In genomic region chr7:13778967-13779366, GRCh38 we compare ENCODE assay signal across 12 cellular contexts.
DNase-seq lines count a peak whose midpoint lies in the region; ATAC-seq and TF ChIP-seq lines count a peak whose summit lies in the region.
"Had no signal": no experiment of that assay in that cellular context is flagged by ENCODE, and none has a peak within 500 bp of the region (broad histone marks: within the 10 kb centered on the region; RNA-seq: fewer than 3 reads in every experiment).

No MANE protein-coding gene starts in this region.

- peak overlapping the region; percentile 95 for H3K27ac ChIP-seq in PC-3 (ENCODE audit: low read length)
- H3K27ac ChIP-seq in esophagus muscularis mucosa (replicated peaks in 1 of 4) = no peak overlapping the region

- CTCF ChIA-PET in activated naive CD4-positive, alpha-beta T cell treated with anti-CD3 and anti-CD28 coated beads for 36 hours (lab: Charles Lee) = no interaction called here
- CTCF ChIA-PET in PC-3 (lab: Charles Lee) = no interaction called here

- WGBS in esophagus muscularis mucosa = 100% methylated on average over 2 of the region's 2 CpGs

- H3K4me1 ChIP-seq in PC-3 (ENCODE audit: insufficient read depth, low read length) (peaks cover 26% of the 10 kb centered on the region), esophagus muscularis mucosa (no peaks in the 10 kb centered on the region)
- H3K4me1 ChIP-seq: BE2C had no signal

- H3K27me3 ChIP-seq in PC-3 (ENCODE audit: low read length) = no peaks in the 10 kb centered on the region
- no peaks in the 10 kb centered on the region for H3K27me3 ChIP-seq in esophagus muscularis mucosa
- H3K27me3 ChIP-seq: BE2C had no signal

- no peak for TF ChIP-seq POLR2A in esophagus muscularis mucosa (IDR thresholded peaks at IDR 0.05; ENCODE audit: low read depth)

- H3K9me3 Mint-ChIP-seq in activated naive CD4-positive, alpha-beta T cell treated with anti-CD3 and anti-CD28 coated beads for 36 hours = no peaks in the 10 kb centered on the region

- ATAC-seq in PC-3 = peak; percentile 95
- no peak for ATAC-seq in HG03196 (IDR thresholded peaks at IDR 0.05; ENCODE audit: unreplicated experiment)
- ATAC-seq: esophagus mucosa, left cardiac atrium had no signal

- peak overlapping the region; percentile 37 for H3K4me2 ChIP-seq in PC-3 (ENCODE audit: low read length)

- H3F3A ChIP-seq in PC-3 (ENCODE audit: low read length, unreplicated experiment) = peaks cover 4% of the 10 kb centered on the region

- no peaks in the 10 kb centered on the region for H3K79me2 ChIP-seq in PC-3 (ENCODE audit: low read length)

- peak overlapping the region; percentile 20; the same call in 1 of the 2 replicates for H2AFZ ChIP-seq in PC-3 (ENCODE audit: low read length)

- no peak overlapping the region for H3K4me3 Mint-ChIP-seq in activated naive CD4-positive, alpha-beta T cell treated with anti-CD3 and anti-CD28 coated beads for 36 hours

- BruUV-seq in PC-3 (replicated peaks; lab: Mats Ljungman, UMichigan) = no TSS peak

- H3K36me3 ChIP-seq in PC-3 (ENCODE audit: low read depth, low read length) (no peaks in the 10 kb centered on the region), esophagus muscularis mucosa (no peaks in the 10 kb centered on the region)
- H3K36me3 ChIP-seq: BE2C had no signal

- H3K27ac Mint-ChIP-seq in activated naive CD4-positive, alpha-beta T cell treated with anti-CD3 and anti-CD28 coated beads for 36 hours = no peak overlapping the region

- H3K4me1 Mint-ChIP-seq in activated naive CD4-positive, alpha-beta T cell treated with anti-CD3 and anti-CD28 coated beads for 36 hours (ENCODE audit: low read depth) = no peaks in the 10 kb centered on the region

- intact Hi-C loops in activated naive CD4-positive, alpha-beta T cell treated with anti-CD3 and anti-CD28 coated beads for 36 hours (cut with micrococcal nuclease) = no loop called here
- intact Hi-C loops in PC-3 (cut with micrococcal nuclease) = loop anchor here (2.0 kb wide), 4 partner anchors 36 to 210 kb away; partner anchors contain the start of gene ETV1
- intact Hi-C loops in esophagus muscularis mucosa (cut with DNase I) = no loop called here

- no peaks in the 10 kb centered on the region for H3K27me3 Mint-ChIP-seq in activated naive CD4-positive, alpha-beta T cell treated with anti-CD3 and anti-CD28 coated beads for 36 hours (ENCODE audit: low read depth)

- no peak overlapping the region for H3K4me3 ChIP-seq in PC-3 (ENCODE audit: low read length)
- no peak overlapping the region for H3K4me3 ChIP-seq in esophagus muscularis mucosa

- DNase-seq in activated naive CD4-positive, alpha-beta T cell treated with Interleukin-2 at 50 U/mL for 16 hours = peak; percentile 40
- DNase-seq in activated naive CD4-positive, alpha-beta T cell treated with anti-CD3 and anti-CD28 coated beads for 36 hours = no peak
- peak; percentile 92 for DNase-seq in PC-3
- peak; percentile 40 for DNase-seq in dermis blood vessel endothelial cell
- DNase-seq in stimulated activated CD8-positive, alpha-beta memory T cell treated with anti-CD3 and anti-CD28 coated beads, Interleukin-4, amount 100 ng/mL, for 48 hours = peak; percentile 24
- DNase-seq in esophagus muscularis mucosa (ENCODE audit: extremely low spot score) = no peak
- no peak for DNase-seq in DMS79 treated with DMSO at 0.1 percent for 48 hours (lab: John Stamatoyannopoulos, UW)
- DNase-seq: BE2C, left cardiac atrium, NCI-H524 had no signal

- no peaks in the 10 kb centered on the region for H3K9me2 ChIP-seq in PC-3 (replicated peaks; ENCODE audit: low read length)

- H3K9me3 ChIP-seq in PC-3 (ENCODE audit: low read length) (no peaks in the 10 kb centered on the region), esophagus muscularis mucosa (no peaks in the 10 kb centered on the region)
- H3K9me3 ChIP-seq: BE2C had no signal

- POLR2A ChIA-PET in PC-3 (lab: Charles Lee; ENCODE audit: unreplicated experiment) = interaction anchor here (0.7 kb wide), 1 partner anchor 187 kb away, joined by 4 read pairs; no protein-coding TSS in a partner anchor

- no peaks in the 10 kb centered on the region for H3K36me3 Mint-ChIP-seq in activated naive CD4-positive, alpha-beta T cell treated with anti-CD3 and anti-CD28 coated beads for 36 hours (ENCODE audit: low read depth)

- no peak for TF ChIP-seq EP300 in esophagus muscularis mucosa (IDR thresholded peaks at IDR 0.05)

- H3K9ac ChIP-seq in PC-3 (ENCODE audit: low read length) = peak overlapping the region; percentile 71

- TF ChIP-seq CTCF in PC-3 (conservative IDR thresholded peaks at IDR 0.05; ENCODE audit: low read depth, low read length) = no peak
- no peak for TF ChIP-seq CTCF in esophagus muscularis mucosa (IDR thresholded peaks at IDR 0.05)

- no peaks in the 10 kb centered on the region for H4K20me1 ChIP-seq in PC-3 (ENCODE audit: low read length)

Comparison
In these comparisons a context has a peak if more than half of its experiments do, and no peak if none do; other contexts are left out.
1. DNase-seq: peak in activated naive CD4-positive, alpha-beta T cell treated with Interleukin-2 at 50 U/mL for 16 hours (single experiment), PC-3 (single experiment), dermis blood vessel endothelial cell (single experiment) and stimulated activated CD8-positive, alpha-beta memory T cell treated with anti-CD3 and anti-CD28 coated beads, Interleukin-4, amount 100 ng/mL, for 48 hours (single experiment); none in activated naive CD4-positive, alpha-beta T cell treated with anti-CD3 and anti-CD28 coated beads for 36 hours (single experiment), esophagus muscularis mucosa (single experiment) and DMS79 treated with DMSO at 0.1 percent for 48 hours (single experiment).